10 cellular contexts compared by ENCODE assay signal in the genomic region with DNA sequence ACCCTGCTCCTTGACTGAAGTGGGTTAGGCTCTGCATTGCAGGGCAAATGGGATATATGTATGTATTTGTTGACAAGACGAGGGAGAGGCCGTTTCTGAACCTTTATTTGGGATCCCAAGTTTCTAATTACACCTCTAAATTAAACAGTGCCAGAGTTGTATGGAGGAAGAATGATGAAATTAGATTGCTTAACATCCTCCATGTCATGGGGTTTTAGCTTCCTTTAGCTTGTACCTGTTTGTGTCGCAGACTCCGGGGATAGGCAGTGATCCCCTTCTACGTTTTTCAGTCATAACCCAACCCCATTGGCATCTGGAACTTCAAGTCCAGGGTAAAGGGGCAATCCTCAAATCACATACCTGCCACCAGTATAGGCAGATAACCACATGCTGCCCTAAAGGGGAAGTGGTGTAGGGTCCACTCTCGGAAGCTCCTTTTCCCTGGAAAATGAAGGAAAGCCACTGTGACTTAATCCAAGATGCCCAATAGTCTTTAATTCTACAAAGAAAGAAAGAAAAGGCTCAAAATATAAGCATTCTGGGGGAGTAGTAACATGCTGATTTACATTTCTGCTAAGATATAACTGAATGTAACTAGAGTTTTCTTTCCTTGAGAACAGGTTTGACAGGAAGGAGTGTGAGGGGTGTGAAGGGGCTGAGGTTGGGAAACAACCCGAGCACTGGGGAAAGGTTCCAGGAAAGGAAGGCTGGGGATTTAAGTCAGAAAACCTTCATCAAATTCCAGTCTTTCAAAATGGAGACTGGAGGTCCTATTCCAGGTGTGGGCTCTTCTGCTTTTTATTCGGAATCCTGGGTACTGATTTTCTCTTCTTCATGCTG.
A peak's percentile ranks its signal among the peaks of the same experiment; 100 is the strongest.
DNase-seq lines count a peak whose midpoint lies in the region; FAIRE-seq and TF ChIP-seq lines count a peak whose summit lies in the region.
"Had no signal": no experiment of that assay in that cellular context is flagged by ENCODE, and none has a peak within 500 bp of the region (broad histone marks: within the 10 kb centered on the region; RNA-seq: fewer than 3 reads in every experiment).

No MANE protein-coding gene starts in this region.

- H3K4me1 ChIP-seq in SJCRH30 (peaks cover 18% of the 10 kb centered on the region), endothelial cell of umbilical vein (ENCODE audit: control insufficient read depth, extremely low read depth, insufficient read depth, low read length) (peaks cover 38% of the 10 kb centered on the region), neutrophil (ENCODE audit: control insufficient read depth in 1 of 2, insufficient read depth in 1 of 2, low read depth in 1 of 2, low read length in 1 of 2) (peaks cover 35 to 38% of the 10 kb centered on the region in 2 experiments), ascending aorta (peaks cover 5 to 16% of the 10 kb centered on the region in 2 donors)

- FAIRE-seq in endothelial cell of umbilical vein (lab: Jason Lieb, UNC): no peak
- FAIRE-seq in frontal cortex (lab: Jason Lieb, UNC): no peak

- DNase-seq in AML-193 (lab: John Stamatoyannopoulos, UW): peak; percentile 18 to 20
- no peak for DNase-seq in SJCRH30
- DNase-seq in endothelial cell of umbilical vein (ENCODE audit: low read depth, low spot score): no peak
- no peak for DNase-seq in UCSD-AML1 (lab: John Stamatoyannopoulos, UW; ENCODE audit: unreplicated experiment)
- no peak for DNase-seq in frontal cortex (ENCODE audit: low spot score in 2 of 2)
- no peak for DNase-seq in ascending aorta (ENCODE audit: low spot score in 2 of 2)
- no peak for DNase-seq in activated gamma-delta T cell treated with Interleukin-2 at 50 U/mL for 16 hours
- DNase-seq: effector CD4-positive, alpha-beta T cell; NK-92 treated with Interleukin-12 subunit alpha and Interleukin-12 subunit beta, amount 100 ng/mL, for 24 hours had no signal

- no peak for TF ChIP-seq POLR2A in endothelial cell of umbilical vein (IDR thresholded peaks at IDR 0.05; ENCODE audit: low read depth, low read length)

- H3K79me2 ChIP-seq in endothelial cell of umbilical vein (ENCODE audit: control insufficient read depth, insufficient read depth, low read length): no peaks in the 10 kb centered on the region

- CTCF ChIA-PET in endothelial cell of umbilical vein (lab: Charles Lee): interaction anchor here (1.0 to 3.9 kb wide), 9 partner anchors 10 to 648 kb away, joined by 3 to 36 read pairs (median 4); no protein-coding TSS in a partner anchor

- H4K20me1 ChIP-seq in endothelial cell of umbilical vein (replicated peaks; ENCODE audit: control insufficient read depth, extremely low read depth, insufficient read depth, low read length): no peaks in the 10 kb centered on the region

- H3K36me3 ChIP-seq in SJCRH30 (no peaks in the 10 kb centered on the region), endothelial cell of umbilical vein (ENCODE audit: control insufficient read depth in 2 of 2, extremely low read depth in 1 of 2, insufficient read depth in 2 of 2, low read length in 2 of 2) (peaks cover 8 to 12% of the 10 kb centered on the region in 2 experiments), neutrophil (no peaks in the 10 kb centered on the region), ascending aorta (peaks cover 6 to 12% of the 10 kb centered on the region in 2 donors)

- peak overlapping the region; percentile 12; the same call in 1 of the 2 replicates for H3K27ac ChIP-seq in SJCRH30
- H3K27ac ChIP-seq in endothelial cell of umbilical vein (ENCODE audit: insufficient read depth, low read depth, low read length): peak overlapping the region; percentile 77
- H3K27ac ChIP-seq in neutrophil: peak overlapping the region; percentile 46
- peak overlapping the region in 1 of 2 donors; percentile 22 for H3K27ac ChIP-seq in ascending aorta

- H2AFZ ChIP-seq in endothelial cell of umbilical vein (ENCODE audit: low read depth, low read length): no peak overlapping the region

- H3K27me3 ChIP-seq in SJCRH30 (no peaks in the 10 kb centered on the region), endothelial cell of umbilical vein (ENCODE audit: control insufficient read depth in 2 of 2, insufficient read depth in 2 of 2, low read length in 2 of 2) (no peaks in the 10 kb centered on the region), neutrophil (no peaks in the 10 kb centered on the region), ascending aorta (no peaks in the 10 kb centered on the region)

- no peaks in the 10 kb centered on the region for H3K9me1 ChIP-seq in endothelial cell of umbilical vein (replicated peaks; ENCODE audit: control insufficient read depth, extremely low read depth, insufficient read depth, low read length)

- dilution Hi-C loops in endothelial cell of umbilical vein (cut with MboI; ENCODE audit: extremely low pct_ligation_motif_present, low sequenced_read_pairs): no loop called here

- peak overlapping the region; percentile 29 for H3K9ac ChIP-seq in endothelial cell of umbilical vein (replicated peaks; ENCODE audit: extremely low read depth, insufficient read depth, low read length)

- no peak overlapping the region for H3K4me3 ChIP-seq in SJCRH30
- H3K4me3 ChIP-seq in endothelial cell of umbilical vein (replicated peaks in 1 of 3; ENCODE audit: insufficient read depth in 1 of 3, low read depth in 1 of 3, low read length in 3 of 3): no peak overlapping the region
- H3K4me3 ChIP-seq in neutrophil (ENCODE audit: low read depth in 1 of 2, low read length in 1 of 2): peak overlapping the region; percentile 30 to 33
- no peak overlapping the region for H3K4me3 ChIP-seq in ascending aorta

- intact Hi-C loops in endothelial cell of umbilical vein (cut with micrococcal nuclease): no loop called here
- intact Hi-C loops in ascending aorta (cut with DNase I): no loop called here

- H3K9me3 ChIP-seq in SJCRH30 (replicated peaks) (no peaks in the 10 kb centered on the region), endothelial cell of umbilical vein (replicated peaks; ENCODE audit: control insufficient read depth, insufficient read depth, low read length) (no peaks in the 10 kb centered on the region), neutrophil (no peaks in the 10 kb centered on the region), ascending aorta (no peaks in the 10 kb centered on the region)

- TF ChIP-seq CTCF in endothelial cell of umbilical vein (IDR thresholded peaks at IDR 0.05; ENCODE audit: extremely low read depth in 1 of 2, insufficient read depth in 1 of 2, low read depth in 1 of 2, low read length in 2 of 2) (no peak), neutrophil (IDR thresholded peaks at IDR 0.05) (no peak), ascending aorta (IDR thresholded peaks at IDR 0.05) (no peak)

- H3K4me2 ChIP-seq in endothelial cell of umbilical vein (ENCODE audit: insufficient read depth, low read length): no peak overlapping the region

- BruUV-seq in endothelial cell of umbilical vein (replicated peaks; lab: Mats Ljungman, UMichigan): no TSS peak

- POLR2A ChIA-PET in endothelial cell of umbilical vein (lab: Charles Lee): interaction anchor here (1.2 to 1.9 kb wide), 3 partner anchors 45 to 98 kb away, joined by 3 to 11 read pairs (median 4); partner anchors contain the start of gene RGL1

TF ChIP-seq in endothelial cell of umbilical vein, 7 proteins besides CTCF, POLR2A, EP300 and RAD21:
- no peak for TF ChIP-seq MYC (IDR thresholded peaks at IDR 0.05; ENCODE audit: low read depth, low read length)
- TF ChIP-seq FOS (IDR thresholded peaks at IDR 0.05; ENCODE audit: borderline replicate concordance, insufficient read depth, low read length): no peak
- no peak for TF ChIP-seq POLR2AphosphoS5 (IDR thresholded peaks at IDR 0.05; ENCODE audit: insufficient read depth, low read depth, low read length)
- TF ChIP-seq JUN (IDR thresholded peaks at IDR 0.05; ENCODE audit: borderline replicate concordance, insufficient read depth, insufficient read length, low read depth): no peak
- no peak for TF ChIP-seq GATA2 (IDR thresholded peaks at IDR 0.05; ENCODE audit: insufficient read depth, insufficient read length, low read depth, low read length)
- no peak for TF ChIP-seq EZH2 (IDR thresholded peaks at IDR 0.05; ENCODE audit: borderline replicate concordance, low read depth, low read length, severe bottlenecking)
- no peak for TF ChIP-seq MAX (IDR thresholded peaks at IDR 0.05; ENCODE audit: insufficient read depth, insufficient read length)
TF ChIP-seq in endothelial cell of umbilical vein: peak in this region for 0.

Comparison
In these comparisons a context has a peak if more than half of its experiments do, and no peak if none do; other contexts are left out.
1. DNase-seq: peak in AML-193 (2 of 2); none in SJCRH30 (0 of 2), endothelial cell of umbilical vein (single experiment), UCSD-AML1 (single experiment), frontal cortex (0 of 2), ascending aorta (0 of 2) and activated gamma-delta T cell treated with Interleukin-2 at 50 U/mL for 16 hours (single experiment).
2. H3K4me3 ChIP-seq: peak in neutrophil (2 of 2); none in SJCRH30 (single experiment), endothelial cell of umbilical vein (0 of 3) and ascending aorta (0 of 2).